Comparison of ENCODE assay signal across 25 cellular contexts in genomic region chr20:38044685-38045084, GRCh38.
"Had no signal": no experiment of that assay in that cellular context is flagged by ENCODE, and none has a peak within 500 bp of the region (broad histone marks: within the 10 kb centered on the region; RNA-seq: fewer than 3 reads in every experiment).

No MANE protein-coding gene starts in this region.

- H3K4me1 ChIP-seq: pancreas had no signal

- H3K4me3 Mint-ChIP-seq: activated B cell treated with CpG ODN at 0.5 μM for 24 hours; activated CD4-positive, alpha-beta T cell treated with anti-CD3 and anti-CD28 coated beads for 36 hours; activated naive CD4-positive, alpha-beta T cell treated with anti-CD3 and anti-CD28 coated beads, Interleukin-2, amount 10 ng/mL, durations not matched to agents 7 days and 5 days; central memory CD8-positive, alpha-beta T cell; nephron progenitor cell; T-helper 17 cell had no signal

- H3K9me3 ChIP-seq: esophagus squamous epithelium, left ventricle myocardium inferior, neutrophil, pancreas, right atrium auricular region, spleen, suprapubic skin, tibial artery had no signal

- H3K4me3 ChIP-seq: esophagus squamous epithelium, left ventricle myocardium inferior, lung, pancreas, right atrium auricular region, spleen, suprapubic skin, tibial artery had no signal

- ATAC-seq: pancreas, T-helper 17 cell had no signal

- DNase-seq: activated B cell treated with CpG ODN at 0.5 μM for 24 hours; activated CD8-positive, alpha-beta memory T cell treated with anti-CD3 and anti-CD28 coated beads for 24 hours; activated gamma-delta T cell; activated naive CD4-positive, alpha-beta T cell treated with anti-CD3 and anti-CD28 coated beads, Interleukin-2, amount 10 ng/mL, durations not matched to agents 7 days and 5 days; effector CD4-positive, alpha-beta T cell; esophagus squamous epithelium; glutamatergic neuron; left ventricle myocardium inferior; nephron progenitor cell; pancreas; spleen; stimulated activated naive CD4-positive, alpha-beta T cell; T-helper 17 cell; tibial artery had no signal

- H3K27me3 Mint-ChIP-seq: activated B cell treated with CpG ODN at 0.5 μM for 24 hours; activated CD4-positive, alpha-beta T cell treated with anti-CD3 and anti-CD28 coated beads for 36 hours; activated naive CD4-positive, alpha-beta T cell treated with anti-CD3 and anti-CD28 coated beads, Interleukin-2, amount 10 ng/mL, durations not matched to agents 7 days and 5 days; central memory CD8-positive, alpha-beta T cell; T-helper 17 cell had no signal

- H3K27ac ChIP-seq: epithelial cell of prostate, esophagus squamous epithelium, left ventricle myocardium inferior, neutrophil, pancreas, right atrium auricular region, spleen, suprapubic skin, tibial artery had no signal

- H3K27me3 ChIP-seq: esophagus squamous epithelium, neutrophil, pancreas, right atrium auricular region, spleen, suprapubic skin, tibial artery had no signal

- FAIRE-seq: colon, endometrium, frontal cortex, islet of Langerhans, pancreas had no signal

- H3K27ac Mint-ChIP-seq: activated B cell treated with CpG ODN at 0.5 μM for 24 hours; activated CD4-positive, alpha-beta T cell treated with anti-CD3 and anti-CD28 coated beads for 36 hours; activated naive CD4-positive, alpha-beta T cell treated with anti-CD3 and anti-CD28 coated beads, Interleukin-2, amount 10 ng/mL, durations not matched to agents 7 days and 5 days; nephron progenitor cell had no signal

- H3K9me3 Mint-ChIP-seq: activated B cell treated with CpG ODN at 0.5 μM for 24 hours; activated naive CD4-positive, alpha-beta T cell treated with anti-CD3 and anti-CD28 coated beads, Interleukin-2, amount 10 ng/mL, durations not matched to agents 7 days and 5 days; central memory CD8-positive, alpha-beta T cell; nephron progenitor cell had no signal
